Comparison of ENCODE assay signal across 1 cellular context in genomic region chr15:65069779-65070546, GRCh38.
TF ChIP-seq lines count a peak whose summit lies in the region.

No MANE protein-coding gene starts in this region.

TF ChIP-seq in IMR-90, 13 proteins besides CTCF, POLR2A, EP300 and RAD21:
- TF ChIP-seq ELK1 (IDR thresholded peaks at IDR 0.05; ENCODE audit: borderline replicate concordance, low read depth, low read length) (no peak), USF2 (IDR thresholded peaks at IDR 0.05; ENCODE audit: low read depth, low read length) (no peak), MAZ (IDR thresholded peaks at IDR 0.05; ENCODE audit: borderline replicate concordance, low read depth, low read length) (no peak), SMC3 (IDR thresholded peaks at IDR 0.05; ENCODE audit: low read depth, low read length) (no peak)
